ENCODE assay signal across 1 cellular context in the genomic region with DNA sequence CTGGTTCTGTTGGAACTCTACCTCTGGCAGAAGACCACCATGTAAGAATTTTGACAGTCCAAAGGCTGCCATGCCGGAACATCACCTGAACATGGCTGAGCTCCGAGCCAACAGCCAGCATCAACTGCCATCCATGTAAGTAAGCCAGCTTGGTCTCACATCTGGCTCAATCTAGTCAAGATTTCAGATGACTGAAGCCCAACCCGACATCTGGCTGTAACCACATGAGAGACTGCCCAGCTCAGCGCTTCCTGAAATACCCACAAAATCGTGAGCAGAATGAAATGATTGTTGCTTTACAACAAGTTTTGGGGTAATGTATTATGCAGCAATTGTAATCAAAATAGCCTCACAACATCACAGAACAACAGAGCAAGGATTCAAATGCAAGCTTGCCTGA.
TF ChIP-seq lines count a peak whose summit lies in the region.

No MANE protein-coding gene starts in this region.

TF ChIP-seq in K562, 482 proteins besides CTCF, POLR2A, EP300 and RAD21 (continued from another document):
- TF ChIP-seq ILK (tag; IDR thresholded peaks at IDR 0.05; ENCODE audit: borderline replicate concordance, low read depth), result no peak
- no peak for TF ChIP-seq ZC3H4 (CRISPR knock-in tag; IDR thresholded peaks at IDR 0.05; ENCODE audit: borderline replicate concordance)
- TF ChIP-seq, protein P1, sequence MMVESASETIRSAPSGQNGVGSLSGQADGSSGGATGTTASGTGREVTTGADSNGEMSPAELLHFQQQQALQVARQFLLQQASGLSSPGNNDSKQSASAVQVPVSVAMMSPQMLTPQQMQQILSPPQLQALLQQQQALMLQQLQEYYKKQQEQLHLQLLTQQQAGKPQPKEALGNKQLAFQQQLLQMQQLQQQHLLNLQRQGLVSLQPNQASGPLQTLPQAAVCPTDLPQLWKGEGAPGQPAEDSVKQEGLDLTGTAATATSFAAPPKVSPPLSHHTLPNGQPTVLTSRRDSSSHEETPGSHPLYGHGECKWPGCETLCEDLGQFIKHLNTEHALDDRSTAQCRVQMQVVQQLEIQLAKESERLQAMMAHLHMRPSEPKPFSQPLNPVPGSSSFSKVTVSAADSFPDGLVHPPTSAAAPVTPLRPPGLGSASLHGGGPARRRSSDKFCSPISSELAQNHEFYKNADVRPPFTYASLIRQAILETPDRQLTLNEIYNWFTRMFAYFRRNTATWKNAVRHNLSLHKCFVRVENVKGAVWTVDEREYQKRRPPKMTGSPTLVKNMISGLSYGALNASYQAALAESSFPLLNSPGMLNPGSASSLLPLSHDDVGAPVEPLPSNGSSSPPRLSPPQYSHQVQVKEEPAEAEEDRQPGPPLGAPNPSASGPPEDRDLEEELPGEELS (CRISPR knock-in tag; IDR thresholded peaks at IDR 0.05; ENCODE audit: borderline replicate concordance), result no peak
- TF ChIP-seq HNRNPK (IDR thresholded peaks at IDR 0.05; ENCODE audit: low read depth, low read length, poor library complexity, severe bottlenecking), result no peak
- no peak for TF ChIP-seq ZBED1 (IDR thresholded peaks at IDR 0.05)
- TF ChIP-seq NUFIP1 (IDR thresholded peaks at IDR 0.05; ENCODE audit: partially characterized antibody), result no peak
- no peak for TF ChIP-seq PYGO2 (tag; IDR thresholded peaks at IDR 0.05)
- TF ChIP-seq, protein P2, sequence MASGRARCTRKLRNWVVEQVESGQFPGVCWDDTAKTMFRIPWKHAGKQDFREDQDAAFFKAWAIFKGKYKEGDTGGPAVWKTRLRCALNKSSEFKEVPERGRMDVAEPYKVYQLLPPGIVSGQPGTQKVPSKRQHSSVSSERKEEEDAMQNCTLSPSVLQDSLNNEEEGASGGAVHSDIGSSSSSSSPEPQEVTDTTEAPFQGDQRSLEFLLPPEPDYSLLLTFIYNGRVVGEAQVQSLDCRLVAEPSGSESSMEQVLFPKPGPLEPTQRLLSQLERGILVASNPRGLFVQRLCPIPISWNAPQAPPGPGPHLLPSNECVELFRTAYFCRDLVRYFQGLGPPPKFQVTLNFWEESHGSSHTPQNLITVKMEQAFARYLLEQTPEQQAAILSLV (tag; IDR thresholded peaks at IDR 0.05), result no peak
- TF ChIP-seq ZC3H11A (IDR thresholded peaks at IDR 0.05; ENCODE audit: low read depth, low read length), result no peak
- TF ChIP-seq FIP1L1 (IDR thresholded peaks at IDR 0.05; ENCODE audit: low read depth, low read length, poor library complexity, severe bottlenecking), result no peak
- no peak for TF ChIP-seq ZFP1 (CRISPR knock-in tag; IDR thresholded peaks at IDR 0.05)
- TF ChIP-seq RFX7 (CRISPR knock-in tag; IDR thresholded peaks at IDR 0.05), result no peak
- TF ChIP-seq, protein P3, sequence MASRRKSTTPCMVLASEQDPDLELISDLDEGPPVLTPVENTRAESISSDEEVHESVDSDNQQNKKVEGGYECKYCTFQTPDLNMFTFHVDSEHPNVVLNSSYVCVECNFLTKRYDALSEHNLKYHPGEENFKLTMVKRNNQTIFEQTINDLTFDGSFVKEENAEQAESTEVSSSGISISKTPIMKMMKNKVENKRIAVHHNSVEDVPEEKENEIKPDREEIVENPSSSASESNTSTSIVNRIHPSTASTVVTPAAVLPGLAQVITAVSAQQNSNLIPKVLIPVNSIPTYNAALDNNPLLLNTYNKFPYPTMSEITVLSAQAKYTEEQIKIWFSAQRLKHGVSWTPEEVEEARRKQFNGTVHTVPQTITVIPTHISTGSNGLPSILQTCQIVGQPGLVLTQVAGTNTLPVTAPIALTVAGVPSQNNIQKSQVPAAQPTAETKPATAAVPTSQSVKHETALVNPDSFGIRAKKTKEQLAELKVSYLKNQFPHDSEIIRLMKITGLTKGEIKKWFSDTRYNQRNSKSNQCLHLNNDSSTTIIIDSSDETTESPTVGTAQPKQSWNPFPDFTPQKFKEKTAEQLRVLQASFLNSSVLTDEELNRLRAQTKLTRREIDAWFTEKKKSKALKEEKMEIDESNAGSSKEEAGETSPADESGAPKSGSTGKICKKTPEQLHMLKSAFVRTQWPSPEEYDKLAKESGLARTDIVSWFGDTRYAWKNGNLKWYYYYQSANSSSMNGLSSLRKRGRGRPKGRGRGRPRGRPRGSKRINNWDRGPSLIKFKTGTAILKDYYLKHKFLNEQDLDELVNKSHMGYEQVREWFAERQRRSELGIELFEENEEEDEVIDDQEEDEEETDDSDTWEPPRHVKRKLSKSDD (conservative IDR thresholded peaks at IDR 0.05; ENCODE audit: low read length), result no peak
- TF ChIP-seq, protein P4, sequence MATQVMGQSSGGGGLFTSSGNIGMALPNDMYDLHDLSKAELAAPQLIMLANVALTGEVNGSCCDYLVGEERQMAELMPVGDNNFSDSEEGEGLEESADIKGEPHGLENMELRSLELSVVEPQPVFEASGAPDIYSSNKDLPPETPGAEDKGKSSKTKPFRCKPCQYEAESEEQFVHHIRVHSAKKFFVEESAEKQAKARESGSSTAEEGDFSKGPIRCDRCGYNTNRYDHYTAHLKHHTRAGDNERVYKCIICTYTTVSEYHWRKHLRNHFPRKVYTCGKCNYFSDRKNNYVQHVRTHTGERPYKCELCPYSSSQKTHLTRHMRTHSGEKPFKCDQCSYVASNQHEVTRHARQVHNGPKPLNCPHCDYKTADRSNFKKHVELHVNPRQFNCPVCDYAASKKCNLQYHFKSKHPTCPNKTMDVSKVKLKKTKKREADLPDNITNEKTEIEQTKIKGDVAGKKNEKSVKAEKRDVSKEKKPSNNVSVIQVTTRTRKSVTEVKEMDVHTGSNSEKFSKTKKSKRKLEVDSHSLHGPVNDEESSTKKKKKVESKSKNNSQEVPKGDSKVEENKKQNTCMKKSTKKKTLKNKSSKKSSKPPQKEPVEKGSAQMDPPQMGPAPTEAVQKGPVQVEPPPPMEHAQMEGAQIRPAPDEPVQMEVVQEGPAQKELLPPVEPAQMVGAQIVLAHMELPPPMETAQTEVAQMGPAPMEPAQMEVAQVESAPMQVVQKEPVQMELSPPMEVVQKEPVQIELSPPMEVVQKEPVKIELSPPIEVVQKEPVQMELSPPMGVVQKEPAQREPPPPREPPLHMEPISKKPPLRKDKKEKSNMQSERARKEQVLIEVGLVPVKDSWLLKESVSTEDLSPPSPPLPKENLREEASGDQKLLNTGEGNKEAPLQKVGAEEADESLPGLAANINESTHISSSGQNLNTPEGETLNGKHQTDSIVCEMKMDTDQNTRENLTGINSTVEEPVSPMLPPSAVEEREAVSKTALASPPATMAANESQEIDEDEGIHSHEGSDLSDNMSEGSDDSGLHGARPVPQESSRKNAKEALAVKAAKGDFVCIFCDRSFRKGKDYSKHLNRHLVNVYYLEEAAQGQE (CRISPR knock-in tag; IDR thresholded peaks at IDR 0.05; ENCODE audit: low read depth), result no peak
- TF ChIP-seq, protein P5, sequence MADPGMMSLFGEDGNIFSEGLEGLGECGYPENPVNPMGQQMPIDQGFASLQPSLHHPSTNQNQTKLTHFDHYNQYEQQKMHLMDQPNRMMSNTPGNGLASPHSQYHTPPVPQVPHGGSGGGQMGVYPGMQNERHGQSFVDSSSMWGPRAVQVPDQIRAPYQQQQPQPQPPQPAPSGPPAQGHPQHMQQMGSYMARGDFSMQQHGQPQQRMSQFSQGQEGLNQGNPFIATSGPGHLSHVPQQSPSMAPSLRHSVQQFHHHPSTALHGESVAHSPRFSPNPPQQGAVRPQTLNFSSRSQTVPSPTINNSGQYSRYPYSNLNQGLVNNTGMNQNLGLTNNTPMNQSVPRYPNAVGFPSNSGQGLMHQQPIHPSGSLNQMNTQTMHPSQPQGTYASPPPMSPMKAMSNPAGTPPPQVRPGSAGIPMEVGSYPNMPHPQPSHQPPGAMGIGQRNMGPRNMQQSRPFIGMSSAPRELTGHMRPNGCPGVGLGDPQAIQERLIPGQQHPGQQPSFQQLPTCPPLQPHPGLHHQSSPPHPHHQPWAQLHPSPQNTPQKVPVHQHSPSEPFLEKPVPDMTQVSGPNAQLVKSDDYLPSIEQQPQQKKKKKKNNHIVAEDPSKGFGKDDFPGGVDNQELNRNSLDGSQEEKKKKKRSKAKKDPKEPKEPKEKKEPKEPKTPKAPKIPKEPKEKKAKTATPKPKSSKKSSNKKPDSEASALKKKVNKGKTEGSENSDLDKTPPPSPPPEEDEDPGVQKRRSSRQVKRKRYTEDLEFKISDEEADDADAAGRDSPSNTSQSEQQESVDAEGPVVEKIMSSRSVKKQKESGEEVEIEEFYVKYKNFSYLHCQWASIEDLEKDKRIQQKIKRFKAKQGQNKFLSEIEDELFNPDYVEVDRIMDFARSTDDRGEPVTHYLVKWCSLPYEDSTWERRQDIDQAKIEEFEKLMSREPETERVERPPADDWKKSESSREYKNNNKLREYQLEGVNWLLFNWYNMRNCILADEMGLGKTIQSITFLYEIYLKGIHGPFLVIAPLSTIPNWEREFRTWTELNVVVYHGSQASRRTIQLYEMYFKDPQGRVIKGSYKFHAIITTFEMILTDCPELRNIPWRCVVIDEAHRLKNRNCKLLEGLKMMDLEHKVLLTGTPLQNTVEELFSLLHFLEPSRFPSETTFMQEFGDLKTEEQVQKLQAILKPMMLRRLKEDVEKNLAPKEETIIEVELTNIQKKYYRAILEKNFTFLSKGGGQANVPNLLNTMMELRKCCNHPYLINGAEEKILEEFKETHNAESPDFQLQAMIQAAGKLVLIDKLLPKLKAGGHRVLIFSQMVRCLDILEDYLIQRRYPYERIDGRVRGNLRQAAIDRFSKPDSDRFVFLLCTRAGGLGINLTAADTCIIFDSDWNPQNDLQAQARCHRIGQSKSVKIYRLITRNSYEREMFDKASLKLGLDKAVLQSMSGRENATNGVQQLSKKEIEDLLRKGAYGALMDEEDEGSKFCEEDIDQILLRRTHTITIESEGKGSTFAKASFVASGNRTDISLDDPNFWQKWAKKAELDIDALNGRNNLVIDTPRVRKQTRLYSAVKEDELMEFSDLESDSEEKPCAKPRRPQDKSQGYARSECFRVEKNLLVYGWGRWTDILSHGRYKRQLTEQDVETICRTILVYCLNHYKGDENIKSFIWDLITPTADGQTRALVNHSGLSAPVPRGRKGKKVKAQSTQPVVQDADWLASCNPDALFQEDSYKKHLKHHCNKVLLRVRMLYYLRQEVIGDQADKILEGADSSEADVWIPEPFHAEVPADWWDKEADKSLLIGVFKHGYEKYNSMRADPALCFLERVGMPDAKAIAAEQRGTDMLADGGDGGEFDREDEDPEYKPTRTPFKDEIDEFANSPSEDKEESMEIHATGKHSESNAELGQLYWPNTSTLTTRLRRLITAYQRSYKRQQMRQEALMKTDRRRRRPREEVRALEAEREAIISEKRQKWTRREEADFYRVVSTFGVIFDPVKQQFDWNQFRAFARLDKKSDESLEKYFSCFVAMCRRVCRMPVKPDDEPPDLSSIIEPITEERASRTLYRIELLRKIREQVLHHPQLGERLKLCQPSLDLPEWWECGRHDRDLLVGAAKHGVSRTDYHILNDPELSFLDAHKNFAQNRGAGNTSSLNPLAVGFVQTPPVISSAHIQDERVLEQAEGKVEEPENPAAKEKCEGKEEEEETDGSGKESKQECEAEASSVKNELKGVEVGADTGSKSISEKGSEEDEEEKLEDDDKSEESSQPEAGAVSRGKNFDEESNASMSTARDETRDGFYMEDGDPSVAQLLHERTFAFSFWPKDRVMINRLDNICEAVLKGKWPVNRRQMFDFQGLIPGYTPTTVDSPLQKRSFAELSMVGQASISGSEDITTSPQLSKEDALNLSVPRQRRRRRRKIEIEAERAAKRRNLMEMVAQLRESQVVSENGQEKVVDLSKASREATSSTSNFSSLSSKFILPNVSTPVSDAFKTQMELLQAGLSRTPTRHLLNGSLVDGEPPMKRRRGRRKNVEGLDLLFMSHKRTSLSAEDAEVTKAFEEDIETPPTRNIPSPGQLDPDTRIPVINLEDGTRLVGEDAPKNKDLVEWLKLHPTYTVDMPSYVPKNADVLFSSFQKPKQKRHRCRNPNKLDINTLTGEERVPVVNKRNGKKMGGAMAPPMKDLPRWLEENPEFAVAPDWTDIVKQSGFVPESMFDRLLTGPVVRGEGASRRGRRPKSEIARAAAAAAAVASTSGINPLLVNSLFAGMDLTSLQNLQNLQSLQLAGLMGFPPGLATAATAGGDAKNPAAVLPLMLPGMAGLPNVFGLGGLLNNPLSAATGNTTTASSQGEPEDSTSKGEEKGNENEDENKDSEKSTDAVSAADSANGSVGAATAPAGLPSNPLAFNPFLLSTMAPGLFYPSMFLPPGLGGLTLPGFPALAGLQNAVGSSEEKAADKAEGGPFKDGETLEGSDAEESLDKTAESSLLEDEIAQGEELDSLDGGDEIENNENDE (IDR thresholded peaks at IDR 0.05; ENCODE audit: low read depth, low read length), result no peak
- no peak for TF ChIP-seq NCOR1 (IDR thresholded peaks at IDR 0.05)
- no peak for TF ChIP-seq GABPB2 (CRISPR knock-in tag; conservative IDR thresholded peaks at IDR 0.05)
- no peak for TF ChIP-seq ZNF707 (CRISPR knock-in tag; conservative IDR thresholded peaks at IDR 0.05)
